Comparison of ENCODE assay signal across 17 cellular contexts in genomic region chr7:106693659-106694353, GRCh38. TPM values are rescaled to one million over a fixed set of nuclear protein-coding genes. Genes with fewer than 3 reads are reported as not detected.
DNase-seq lines count a peak whose midpoint lies in the region; ATAC-seq, FAIRE-seq and TF ChIP-seq lines count a peak whose summit lies in the region.
"Had no signal": no experiment of that assay in that cellular context is flagged by ENCODE, and none has a peak within 500 bp of the region (broad histone marks: within the 10 kb centered on the region; RNA-seq: fewer than 3 reads in every experiment).

No MANE protein-coding gene starts in this region.

- no peak for FAIRE-seq in GM12878 (lab: Jason Lieb, UNC)
- FAIRE-seq: colon had no signal

- no peak overlapping the region for H2BK5ac ChIP-seq in neuronal stem cell (ENCODE audit: low read length)

- no peaks in the 10 kb centered on the region for H3K79me2 ChIP-seq in GM12878 (ENCODE audit: control insufficient read depth, insufficient read depth, low read length)

- H3K4ac ChIP-seq in neuronal stem cell (ENCODE audit: low read length), result no peak overlapping the region

- intact Hi-C loops in GM12878 (cut with micrococcal nuclease; ENCODE audit: unreplicated experiment) (no loop called here), Right ventricle myocardium superior (cut with DNase I) (no loop called here)

- H4K20me1 ChIP-seq in GM12878 (ENCODE audit: control insufficient read depth, insufficient read depth), result no peaks in the 10 kb centered on the region

- H3K4me1 ChIP-seq in GM12878 (ENCODE audit: control insufficient read depth, insufficient read depth, low read length) (no peaks in the 10 kb centered on the region), neuronal stem cell (ENCODE audit: control insufficient read depth in 2 of 2, insufficient read depth in 1 of 2, low read depth in 1 of 2, low read length in 2 of 2) (peaks cover 0 to 5% of the 10 kb centered on the region in 2 donors)
- H3K4me1 ChIP-seq: BE2C, lower lobe of right lung had no signal

- no peak overlapping the region for H3K23ac ChIP-seq in neuronal stem cell (ENCODE audit: low read depth, low read length, poor library complexity)

- 51% methylated on average over 4 of the region's 4 CpGs for WGBS in GM12878 (ENCODE audit: insufficient coverage, insufficient replicate concordance, low lambda C conversion rate, missing lambda C conversion rate)
- no CpG with 5 or more reads among the region's 4 CpGs for WGBS in neuronal stem cell (ENCODE audit: extremely low coverage in 2 of 2, insufficient read length in 2 of 2, insufficient replicate concordance in 1 of 2), 2 donors

- POLR2A ChIA-PET in GM12878 (lab: Charles Lee), result no interaction called here

- DNase-seq in EL (peak; percentile 15), M059J (ENCODE audit: low read depth) (peak; percentile 83), GM12878 (ENCODE audit: low read depth, low spot score) (no peak), neuronal stem cell (ENCODE audit: low spot score) (no peak), Right ventricle myocardium superior (no peak)
- DNase-seq in activated CD4-positive, CD25-positive, alpha-beta regulatory T cell (lab: John Stamatoyannopoulos, UW), result no peak
- DNase-seq: activated CD4-positive, CD25-positive, alpha-beta regulatory T cell treated with anti-CD3 and anti-CD28 coated beads, Interleukin-2, amount 50 U/mL, for 72 hours; BE2C; Calu3; lower lobe of right lung; NCI-H1930; NCI-H446 treated with DMSO at 0.1 percent for 48 hours; SIG-M5; stimulated activated CD4-positive, alpha-beta T cell treated with anti-CD3 and anti-CD28 coated beads, Interleukin-4, amount 100 ng/mL, for 1 hour had no signal

- H2BK12ac ChIP-seq in neuronal stem cell (ENCODE audit: low read length), result no peak overlapping the region

- no peak overlapping the region for H4K8ac ChIP-seq in neuronal stem cell (ENCODE audit: low read depth, low read length)

- H3K14ac ChIP-seq in neuronal stem cell (ENCODE audit: low read length), result no peak overlapping the region

- ATAC-seq in GM12878 (no peak), HG03175 (IDR thresholded peaks at IDR 0.05; ENCODE audit: unreplicated experiment) (no peak), Right ventricle myocardium superior (ENCODE audit: poor library complexity) (no peak)
- ATAC-seq: GM23338 had no signal

- BruUV-seq in GM12878 (replicated peaks; lab: Mats Ljungman, UMichigan), result no TSS peak

- no peak overlapping the region for H2AK5ac ChIP-seq in neuronal stem cell (ENCODE audit: low read depth, low read length)

- no peak overlapping the region for H2BK120ac ChIP-seq in neuronal stem cell (ENCODE audit: low read depth, low read length)

- RAD21 ChIA-PET in GM12878 (lab: Charles Lee; ENCODE audit: unreplicated experiment), result no interaction called here

- H3K18ac ChIP-seq in neuronal stem cell (ENCODE audit: low read length), result no peak overlapping the region

- H3K4me3 ChIP-seq in GM12878, result no peak overlapping the region
- H3K4me3 ChIP-seq in neuronal stem cell (ENCODE audit: low read length in 2 of 2), result no peak overlapping the region
- H3K4me3 ChIP-seq: GM23338, lower lobe of right lung had no signal

- in situ Hi-C loops in GM12878 (cut with MboI), result no loop called here

- no peak for TF ChIP-seq POLR2A in GM12878 (IDR thresholded peaks at IDR 0.05; ENCODE audit: low read depth, low read length)

- H3K36me3 ChIP-seq in GM12878 (ENCODE audit: control insufficient read depth in 2 of 2, insufficient read depth in 2 of 2, low read length in 1 of 2) (no peaks in the 10 kb centered on the region), neuronal stem cell (replicated peaks in 1 of 2; ENCODE audit: control insufficient read depth in 2 of 2, insufficient read depth in 2 of 2, low read length in 2 of 2) (no peaks in the 10 kb centered on the region)
- H3K36me3 ChIP-seq: BE2C, lower lobe of right lung had no signal

- H3K27me3 ChIP-seq in GM12878 (replicated peaks in 1 of 2; ENCODE audit: control insufficient read depth in 2 of 2, insufficient read depth in 2 of 2, low read length in 1 of 2) (no peaks in the 10 kb centered on the region), neuronal stem cell (ENCODE audit: control insufficient read depth in 3 of 3, insufficient read depth in 3 of 3, low read depth in 1 of 3, low read length in 3 of 3) (no peaks in the 10 kb centered on the region)
- H3K27me3 ChIP-seq: BE2C had no signal

- CTCF ChIA-PET in GM12878 (lab: Yijun Ruan, JAX), result interaction anchor here (1.1 kb wide), 1 partner anchor 42 kb away, joined by 3 read pairs; no protein-coding TSS in a partner anchor

- H2AFZ ChIP-seq in GM12878 (ENCODE audit: control insufficient read depth, low read depth, low read length) (no peak overlapping the region), neuronal stem cell (ENCODE audit: low read length) (peak overlapping the region; percentile 21)

- H3K9me3 ChIP-seq in GM12878 (replicated peaks; ENCODE audit: control insufficient read depth, insufficient read depth, low read length) (no peaks in the 10 kb centered on the region), neuronal stem cell (replicated peaks in 1 of 2; ENCODE audit: control insufficient read depth in 2 of 2, insufficient read depth in 1 of 2, low read depth in 1 of 2, low read length in 2 of 2) (no peaks in the 10 kb centered on the region)
- H3K9me3 ChIP-seq: BE2C, lower lobe of right lung had no signal

- SMC1A ChIA-PET in GM12878 (lab: Charles Lee; ENCODE audit: uncharacterized antibody, unreplicated experiment), result interaction anchor here (1.3 kb wide), 1 partner anchor 25 kb away, joined by 3 read pairs; no protein-coding TSS in a partner anchor

- TF ChIP-seq EP300 in GM12878 (IDR thresholded peaks at IDR 0.05; ENCODE audit: borderline replicate concordance in 1 of 2, control insufficient read depth in 1 of 2, low read depth in 2 of 2, low read length in 2 of 2), result no peak

- no peak overlapping the region for H3K4me2 ChIP-seq in GM12878 (ENCODE audit: control insufficient read depth, insufficient read depth)
- H3K4me2 ChIP-seq in neuronal stem cell (ENCODE audit: insufficient read depth, low read length, poor library complexity, severe bottlenecking), result no peak overlapping the region
- H3K4me2 ChIP-seq: GM23338 had no signal

- H3K79me1 ChIP-seq in neuronal stem cell (ENCODE audit: low read depth, low read length), result no peaks in the 10 kb centered on the region

- TF ChIP-seq CTCF in GM12878 (IDR thresholded peaks at IDR 0.05 in 2 of 3, conservative IDR thresholded peaks at IDR 0.05 in 1 of 3; ENCODE audit: control insufficient read depth in 2 of 3, extremely low read depth in 1 of 3, insufficient read depth in 1 of 3, low read depth in 3 of 3, low read length in 3 of 3), result no peak

- no peak overlapping the region for H4K91ac ChIP-seq in neuronal stem cell (ENCODE audit: low read depth, low read length, poor library complexity)

- no peak for TF ChIP-seq RAD21 in GM12878 (IDR thresholded peaks at IDR 0.05; ENCODE audit: insufficient read depth, low read depth, low read length)

- no peak overlapping the region for H3K9ac ChIP-seq in GM12878 (ENCODE audit: control insufficient read depth, insufficient read depth, low read length)
- H3K9ac ChIP-seq in neuronal stem cell (ENCODE audit: low read depth, low read length, poor library complexity), result no peak overlapping the region

- H3K27ac ChIP-seq in GM12878 (ENCODE audit: control insufficient read depth, insufficient read depth), result no peak overlapping the region
- H3K27ac ChIP-seq in neuronal stem cell (replicated peaks; ENCODE audit: low read length), result no peak overlapping the region
- H3K27ac ChIP-seq: lower lobe of right lung had no signal

- H2BK15ac ChIP-seq in neuronal stem cell (ENCODE audit: low read length), result no peak overlapping the region

TF ChIP-seq in GM12878, 131 proteins besides CTCF, POLR2A, EP300 and RAD21 (continues in another document):
- TF ChIP-seq CEBPB (IDR thresholded peaks at IDR 0.05; ENCODE audit: borderline replicate concordance in 1 of 2, low read depth in 2 of 2, low read length in 2 of 2) (no peak), GABPA (IDR thresholded peaks at IDR 0.05; ENCODE audit: low read depth) (no peak), CREB1 (IDR thresholded peaks at IDR 0.05; ENCODE audit: low read depth) (no peak), ZBTB33 (IDR thresholded peaks at IDR 0.05) (no peak), BCL11A (IDR thresholded peaks at IDR 0.05; ENCODE audit: low read depth, low read length) (no peak)

RNA-seq across cellular contexts. Expression of gene CCDC71L, which starts 32.8 kb away (rescaled TPM):
- total RNA-seq in M059J (2014; rRNA removed; shearing (Covaris generic)), result 202 and 220 TPM in 2 replicates
- 6.8 and 7.9 TPM in 2 replicates for total RNA-seq in GM12878 (2013; cell fraction: nucleolus; rRNA removed)
- 9.1 and 11.9 TPM in 2 replicates for total RNA-seq in GM12878 (2014; rRNA removed)
- total RNA-seq in GM12878 (2014; rRNA removed; fragmentation: Illumina TruSeq; extraction: Trizol), result 4.0 TPM in 2 replicates
- total RNA-seq in GM12878 (2021), result 19.3 and 20.7 TPM in 2 replicates
- 3.4 TPM for polyA plus RNA-seq in GM12878 (2011; ENCODE audit: low read depth)
- 5.0 and 5.7 TPM in 2 replicates for polyA plus RNA-seq in GM12878 (2011; rRNA removed)
- 4.3 and 4.6 TPM in 2 replicates for polyA plus RNA-seq in GM12878 (2011; cell fraction: cytosol; rRNA removed)
- 4.0 and 5.7 TPM in 2 replicates for polyA plus RNA-seq in GM12878 (2011; cell fraction: nucleus; rRNA removed)
- 5.3 and 10.2 TPM in 2 replicates for polyA plus RNA-seq in GM12878 (2012)
- polyA plus RNA-seq in GM12878 (2014; fragmentation: Illumina TruSeq; extraction: Trizol), result 3.7 and 5.2 TPM in 2 replicates
- polyA plus RNA-seq in GM12878 (2014; fragmentation: Nextera tagmentation; extraction: Ambion mirVana), result 1 to 10 TPM; 1.1 to 2.6 TPM
- 9.4 and 10.7 TPM in 2 replicates for polyA plus RNA-seq in GM12878 (2014; rRNA removed)
- polyA plus RNA-seq in GM12878 (2016; fragmentation: Nextera tagmentation; extraction: Ambion mirVana), result 1 to 10 TPM; 1.1 to 2.5 TPM
- 1.5 and 1.9 TPM in 2 replicates for polyA minus RNA-seq in GM12878 (2011; rRNA and poly(A)+ RNA removed)
- polyA minus RNA-seq in GM12878 (2011; cell fraction: cytosol; rRNA and poly(A)+ RNA removed), result 2.7 and 4.3 TPM in 2 replicates
- polyA minus RNA-seq in GM12878 (2011; cell fraction: nucleus; rRNA and poly(A)+ RNA removed), result 2.7 and 5.5 TPM in 2 replicates
- 12.6 TPM for polyA plus RNA-seq in neuronal stem cell (2013, experiment 1 of 2)
- polyA plus RNA-seq in neuronal stem cell (2013, experiment 2 of 2), result 12.7 TPM
- total RNA-seq in Right ventricle myocardium superior, result 5.5 TPM

Comparison
In these comparisons a context has a peak if more than half of its experiments do, and no peak if none do; other contexts are left out.
1. DNase-seq: peak in EL (single experiment) and M059J (single experiment); none in GM12878 (single experiment), neuronal stem cell (single experiment), activated CD4-positive, CD25-positive, alpha-beta regulatory T cell (0 of 4) and Right ventricle myocardium superior (single experiment).